ENCODE assay signal across 18 cellular contexts in genomic region chr15:47414207-47414606, GRCh38.
DNase-seq lines count a peak whose midpoint lies in the region; ATAC-seq and TF ChIP-seq lines count a peak whose summit lies in the region.
"Had no signal": no experiment of that assay in that cellular context is flagged by ENCODE, and none has a peak within 500 bp of the region (broad histone marks: within the 10 kb centered on the region; RNA-seq: fewer than 3 reads in every experiment).

No MANE protein-coding gene starts in this region.

- H3K36me3 ChIP-seq in tibial nerve (no peaks in the 10 kb centered on the region), HAP-1 (replicated peaks) (no peaks in the 10 kb centered on the region)
- H3K36me3 ChIP-seq: BE2C had no signal

- in situ Hi-C loops in HAP-1 (cut with MboI; ENCODE audit: low sequenced_read_pairs) = no loop called here

- no peak overlapping the region for H3K27ac ChIP-seq in tibial nerve

- H3K4me3 ChIP-seq in tibial nerve (no peak overlapping the region), HAP-1 (no peak overlapping the region)

- TF ChIP-seq POLR2A in tibial nerve (IDR thresholded peaks at IDR 0.05) = no peak

- DNase-seq in AG09319 (ENCODE audit: extremely low read depth, low read depth) (peak; percentile 28), OCI-M1 (lab: John Stamatoyannopoulos, UW) (peak; percentile 3), fibroblast of peridontal ligament (ENCODE audit: extremely low read depth) (peak; percentile 61), DMS114 treated with DMSO at 0.1 percent for 48 hours (lab: John Stamatoyannopoulos, UW; ENCODE audit: unreplicated experiment) (no peak), tibial nerve (ENCODE audit: low spot score in 2 of 2) (no peak), NCI-H2171 treated with DMSO at 0.1 percent for 48 hours (lab: John Stamatoyannopoulos, UW) (no peak), HAP-1 (ENCODE audit: low spot score in 2 of 2) (no peak)
- DNase-seq: 8988T; BE2C; C1 segment of cervical spinal cord; Caco-2; CD4-positive, CD25-positive, alpha-beta regulatory T cell; CD8-positive, alpha-beta memory T cell; DMS79 treated with DMSO at 0.1 percent for 48 hours; GF-D8; KG1 had no signal

- H3K9me3 ChIP-seq in tibial nerve (no peaks in the 10 kb centered on the region), HAP-1 (no peaks in the 10 kb centered on the region)
- H3K9me3 ChIP-seq: BE2C, Caco-2 had no signal

- 79 to 81% methylated on average over 2 of the region's 2 CpGs for WGBS in tibial nerve, 2 donors

- TF ChIP-seq CTCF in AG09319 (IDR thresholded peaks at IDR 0.05; ENCODE audit: low read depth, low read length) = no peak
- TF ChIP-seq CTCF in tibial nerve (IDR thresholded peaks at IDR 0.05) = no peak

- H3K4me1 ChIP-seq in tibial nerve (peaks cover 0 to 7% (median 0%) of the 10 kb centered on the region in 4 donors), HAP-1 (no peaks in the 10 kb centered on the region)
- H3K4me1 ChIP-seq: Caco-2 had no signal

- H3K27me3 ChIP-seq in tibial nerve (no peaks in the 10 kb centered on the region), HAP-1 (ENCODE audit: low read depth) (no peaks in the 10 kb centered on the region)
- H3K27me3 ChIP-seq: BE2C had no signal

- no peak for ATAC-seq in SK-N-SH treated with all-trans-retinoic acid at 6 μM for 48 hours
- ATAC-seq: HCT116 had no signal

- no peak for TF ChIP-seq EP300 in tibial nerve (IDR thresholded peaks at IDR 0.05)

TF ChIP-seq in SK-N-SH treated with all-trans-retinoic acid at 6 μM for 48 hours, 23 proteins besides CTCF, POLR2A, EP300 and RAD21:
- TF ChIP-seq OSR1 (CRISPR knock-in tag; IDR thresholded peaks at IDR 0.05) (no peak), ISL1 (CRISPR knock-in tag; IDR thresholded peaks at IDR 0.05) (0 out of 2 replicates have a peak, but pooled peaks have one; percentile 35), CSDC2 (CRISPR knock-in tag; IDR thresholded peaks at IDR 0.05) (no peak)
TF ChIP-seq in SK-N-SH treated with all-trans-retinoic acid at 6 μM for 48 hours: peak in this region for 1.

Comparison
In these comparisons a context has a peak if more than half of its experiments do, and no peak if none do; other contexts are left out.
1. DNase-seq: peak in AG09319 (single experiment), OCI-M1 (single experiment) and fibroblast of peridontal ligament (single experiment); none in DMS114 treated with DMSO at 0.1 percent for 48 hours (single experiment), tibial nerve (0 of 2), NCI-H2171 treated with DMSO at 0.1 percent for 48 hours (single experiment) and HAP-1 (0 of 2).